11 cellular contexts compared by ENCODE assay signal in the genomic region with DNA sequence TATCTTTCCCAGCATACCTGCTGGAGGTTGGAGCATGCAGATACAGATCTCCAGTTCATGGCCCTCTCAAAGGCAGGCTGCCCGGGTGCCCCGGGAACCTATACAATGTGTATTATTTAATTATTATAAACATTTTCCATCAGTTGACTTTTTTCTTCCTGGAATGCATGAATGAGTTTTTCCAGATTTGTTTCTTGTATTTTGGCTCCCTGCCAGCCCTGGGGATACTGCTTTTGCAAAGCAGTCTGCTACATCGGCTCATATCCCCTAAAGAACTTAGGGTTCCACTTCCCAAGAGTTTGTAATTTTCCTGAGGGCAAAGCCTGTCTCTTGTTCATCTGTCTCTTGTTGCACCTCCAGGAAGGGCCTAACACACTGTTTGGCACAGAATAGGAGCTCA.
"Had no signal": no experiment of that assay in that cellular context is flagged by ENCODE, and none has a peak within 500 bp of the region (broad histone marks: within the 10 kb centered on the region; RNA-seq: fewer than 3 reads in every experiment).

No MANE protein-coding gene starts in this region.

- H3K27ac ChIP-seq: heart left ventricle, upper lobe of left lung had no signal

- H3K4me3 Mint-ChIP-seq: activated naive CD8-positive, alpha-beta T cell; activated T-cell treated with anti-CD3 and anti-CD28 coated beads, Interleukin-2, amount 50 U/mL, for 24 hours; naive thymus-derived CD4-positive, alpha-beta T cell had no signal

- H3K36me3 ChIP-seq: heart left ventricle, upper lobe of left lung had no signal

- ATAC-seq: heart left ventricle; left lobe of liver; naive thymus-derived CD4-positive, alpha-beta T cell had no signal

- H3K4me3 ChIP-seq: heart left ventricle, upper lobe of left lung had no signal

- H3K27ac Mint-ChIP-seq: activated naive CD8-positive, alpha-beta T cell; activated T-cell treated with anti-CD3 and anti-CD28 coated beads, Interleukin-2, amount 50 U/mL, for 24 hours; naive thymus-derived CD4-positive, alpha-beta T cell had no signal

- H3K9me3 Mint-ChIP-seq: naive thymus-derived CD4-positive, alpha-beta T cell had no signal

- DNase-seq: activated gamma-delta T cell; activated T-cell treated with anti-CD3 and anti-CD28 coated beads, Interleukin-2, amount 50 U/mL, for 24 hours; foreskin melanocyte; heart left ventricle; mammary epithelial cell; naive thymus-derived CD4-positive, alpha-beta T cell; stimulated activated CD4-positive, alpha-beta T cell treated with anti-CD3 and anti-CD28 coated beads, Interleukin-2, amount 100 ng/mL, for 48 hours; stimulated activated naive CD4-positive, alpha-beta T cell treated with Interleukin-2 at 50 U/mL for 16 hours; upper lobe of left lung had no signal

- H3K9me3 ChIP-seq: heart left ventricle, upper lobe of left lung had no signal
